In the genomic region with DNA sequence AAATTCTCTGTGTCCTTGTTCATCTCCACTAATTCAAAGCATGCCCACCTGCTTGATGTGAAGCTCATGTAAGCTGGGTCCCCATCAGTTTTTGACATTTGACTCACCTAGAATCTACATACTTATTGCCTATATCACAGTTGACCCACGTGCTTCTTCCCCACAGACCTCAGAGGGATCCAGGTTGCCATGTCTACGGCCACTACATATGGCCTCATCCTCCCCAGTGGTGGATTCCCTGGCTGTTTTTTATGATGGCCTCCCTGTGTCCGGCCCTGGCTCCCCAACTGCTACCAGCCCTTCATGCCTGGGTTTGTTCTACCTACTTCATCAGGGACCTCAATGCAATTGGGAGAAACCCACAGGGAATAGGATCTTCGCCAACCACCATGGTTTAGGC, we compare ENCODE assay signal across 19 cellular contexts.
DNase-seq lines count a peak whose midpoint lies in the region; ATAC-seq and TF ChIP-seq lines count a peak whose summit lies in the region.
"Had no signal": no experiment of that assay in that cellular context is flagged by ENCODE, and none has a peak within 500 bp of the region (broad histone marks: within the 10 kb centered on the region; RNA-seq: fewer than 3 reads in every experiment).

No MANE protein-coding gene starts in this region.

- DNase-seq in colonic mucosa (peak; percentile 2), ecto neural progenitor cell (ENCODE audit: low spot score) (peak; percentile 13), osteocyte (ENCODE audit: extremely low spot score, unreplicated experiment) (peak; percentile 30), vagina (ENCODE audit: extremely low spot score in 2 of 2) (peak; percentile 58 to 80), testis (no peak)
- DNase-seq in activated naive CD4-positive, alpha-beta T cell (lab: John Stamatoyannopoulos, UW) = no peak
- DNase-seq: AML-193; Caco-2; Calu3; CD4-positive, alpha-beta T cell; CD8-positive, alpha-beta T cell; DMS79 treated with DMSO at 0.1 percent for 48 hours; GF-D8 had no signal

- no peaks in the 10 kb centered on the region for H3K9me3 ChIP-seq in colonic mucosa
- no peaks in the 10 kb centered on the region for H3K9me3 ChIP-seq in vagina
- no peaks in the 10 kb centered on the region for H3K9me3 ChIP-seq in testis
- H3K9me3 ChIP-seq: A549; BLaER1 treated with 17β-estradiol and CSF1 and Interleukin-3, amounts not matched to agents 10 nM and 100 nM; Caco-2 had no signal

- H3K4me1 ChIP-seq in colonic mucosa = no peaks in the 10 kb centered on the region
- H3K4me1 ChIP-seq in vagina = no peaks in the 10 kb centered on the region
- no peaks in the 10 kb centered on the region for H3K4me1 ChIP-seq in testis
- H3K4me1 ChIP-seq: A549, Caco-2 had no signal

- H3K4me3 Mint-ChIP-seq in osteocyte (ENCODE audit: unreplicated experiment) = no peak overlapping the region
- H3K4me3 Mint-ChIP-seq: B cell; CD4-positive, alpha-beta T cell; CD8-positive, alpha-beta T cell had no signal

- no peak overlapping the region for H3K9ac ChIP-seq in colonic mucosa (ENCODE audit: low read depth in 2 of 2, low read length in 2 of 2)
- H3K9ac ChIP-seq: BLaER1 treated with 17β-estradiol and CSF1 and Interleukin-3, amounts not matched to agents 10 nM and 100 nM had no signal

- H3K27ac Mint-ChIP-seq in osteocyte (ENCODE audit: unreplicated experiment) = no peak overlapping the region
- H3K27ac Mint-ChIP-seq: B cell; CD4-positive, alpha-beta T cell; CD8-positive, alpha-beta T cell had no signal

- 86 to 92% methylated on average over 4 of the region's 4 CpGs for WGBS in testis, 2 donors

- peaks cover 11% of the 10 kb centered on the region for H3K27me3 Mint-ChIP-seq in osteocyte (ENCODE audit: unreplicated experiment)
- H3K27me3 Mint-ChIP-seq: B cell; CD4-positive, alpha-beta T cell had no signal

- intact Hi-C loops in colonic mucosa (cut with DNase I) (no loop called here), vagina (cut with DNase I) (no loop called here), testis (cut with DNase I; ENCODE audit: low total_unique reads) (no loop called here)

- H3K36me3 Mint-ChIP-seq in osteocyte (ENCODE audit: unreplicated experiment) = no peaks in the 10 kb centered on the region
- H3K36me3 Mint-ChIP-seq: CD8-positive, alpha-beta T cell had no signal

- no peak for ATAC-seq in GM18909 (IDR thresholded peaks at IDR 0.05; ENCODE audit: poor library complexity, unreplicated experiment)
- ATAC-seq: A549; CD8-positive, alpha-beta T cell had no signal

- H3K4me1 Mint-ChIP-seq in osteocyte (ENCODE audit: unreplicated experiment) = peaks cover 9% of the 10 kb centered on the region

- H3K36me3 ChIP-seq in colonic mucosa = no peaks in the 10 kb centered on the region
- H3K36me3 ChIP-seq in vagina = no peaks in the 10 kb centered on the region
- H3K36me3 ChIP-seq in testis (ENCODE audit: low read depth, missing control alignments) = no peaks in the 10 kb centered on the region
- H3K36me3 ChIP-seq: BLaER1 treated with 17β-estradiol and CSF1 and Interleukin-3, amounts not matched to agents 10 nM and 100 nM had no signal

- no peak overlapping the region for H3K4me3 ChIP-seq in colonic mucosa
- H3K4me3 ChIP-seq in vagina = no peak overlapping the region
- H3K4me3 ChIP-seq in testis = no peak overlapping the region
- H3K4me3 ChIP-seq: A549; BLaER1 treated with 17β-estradiol and CSF1 and Interleukin-3, amounts not matched to agents 10 nM and 100 nM had no signal

- H3K27me3 ChIP-seq in colonic mucosa (no peaks in the 10 kb centered on the region), vagina (no peaks in the 10 kb centered on the region), testis (no peaks in the 10 kb centered on the region)
- H3K27me3 ChIP-seq: BLaER1 treated with 17β-estradiol and CSF1 and Interleukin-3, amounts not matched to agents 10 nM and 100 nM had no signal

- TF ChIP-seq POLR2A in vagina (IDR thresholded peaks at IDR 0.05) (no peak), testis (IDR thresholded peaks at IDR 0.05) (no peak)

- no peak for TF ChIP-seq CTCF in colonic mucosa (IDR thresholded peaks at IDR 0.05)
- TF ChIP-seq CTCF in osteocyte (IDR thresholded peaks at IDR 0.05) = no peak
- TF ChIP-seq CTCF in vagina (IDR thresholded peaks at IDR 0.05) = no peak
- no peak for TF ChIP-seq CTCF in testis (IDR thresholded peaks at IDR 0.05)

- H3K27ac ChIP-seq in colonic mucosa (no peak overlapping the region), vagina (no peak overlapping the region), testis (no peak overlapping the region)
- H3K27ac ChIP-seq: 22Rv1; A549; BLaER1 treated with 17β-estradiol and CSF1 and Interleukin-3, amounts not matched to agents 10 nM and 100 nM; C4-2B had no signal

- no peaks in the 10 kb centered on the region for H3K9me3 Mint-ChIP-seq in osteocyte (ENCODE audit: unreplicated experiment)
- H3K9me3 Mint-ChIP-seq: CD4-positive, alpha-beta T cell; CD8-positive, alpha-beta T cell had no signal

Comparison
In these comparisons a context has a peak if more than half of its experiments do, and no peak if none do; other contexts are left out.
1. DNase-seq: peak in colonic mucosa (single experiment), ecto neural progenitor cell (single experiment), osteocyte (single experiment) and vagina (2 of 2); none in testis (single experiment) and activated naive CD4-positive, alpha-beta T cell (0 of 4).